ENCODE assay signal across 1 cellular context in the genomic region with DNA sequence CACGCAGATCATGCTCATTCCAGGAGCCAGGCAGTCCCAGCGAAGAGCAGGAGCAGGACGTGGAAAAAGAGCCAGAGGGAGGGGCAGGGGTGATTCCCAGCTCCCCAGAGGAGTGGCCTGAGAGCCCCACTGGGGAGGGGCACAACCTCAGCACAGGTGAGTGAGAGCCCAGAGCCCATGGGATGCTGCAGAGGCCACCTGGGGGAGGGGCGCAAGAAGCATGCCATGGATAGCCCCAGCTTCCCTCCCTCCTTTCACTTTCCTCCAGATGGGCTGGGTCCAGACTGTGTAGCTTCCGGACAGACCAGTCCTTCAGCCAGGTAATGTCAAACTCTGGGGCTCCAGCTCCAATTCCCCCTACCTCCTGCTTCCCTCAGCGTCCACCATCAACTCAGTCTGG.
TF ChIP-seq lines count a peak whose summit lies in the region.

No MANE protein-coding gene starts in this region.

TF ChIP-seq in HepG2, 621 proteins besides CTCF, POLR2A, EP300 and RAD21:
- no peak for TF ChIP-seq NFE2 (CRISPR knock-in tag; IDR thresholded peaks at IDR 0.05)
- TF ChIP-seq SNAPC2 (CRISPR knock-in tag; IDR thresholded peaks at IDR 0.05): no peak
- TF ChIP-seq, protein P1, sequence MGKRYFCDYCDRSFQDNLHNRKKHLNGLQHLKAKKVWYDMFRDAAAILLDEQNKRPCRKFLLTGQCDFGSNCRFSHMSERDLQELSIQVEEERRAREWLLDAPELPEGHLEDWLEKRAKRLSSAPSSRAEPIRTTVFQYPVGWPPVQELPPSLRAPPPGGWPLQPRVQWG (CRISPR knock-in tag; IDR thresholded peaks at IDR 0.05; ENCODE audit: borderline replicate concordance, low read depth): no peak
- TF ChIP-seq, protein P2, sequence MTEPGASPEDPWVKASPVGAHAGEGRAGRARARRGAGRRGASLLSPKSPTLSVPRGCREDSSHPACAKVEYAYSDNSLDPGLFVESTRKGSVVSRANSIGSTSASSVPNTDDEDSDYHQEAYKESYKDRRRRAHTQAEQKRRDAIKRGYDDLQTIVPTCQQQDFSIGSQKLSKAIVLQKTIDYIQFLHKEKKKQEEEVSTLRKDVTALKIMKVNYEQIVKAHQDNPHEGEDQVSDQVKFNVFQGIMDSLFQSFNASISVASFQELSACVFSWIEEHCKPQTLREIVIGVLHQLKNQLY (CRISPR knock-in tag; IDR thresholded peaks at IDR 0.05): no peak
- TF ChIP-seq ZNF12 (CRISPR knock-in tag; IDR thresholded peaks at IDR 0.05): no peak
- TF ChIP-seq CREB1 (IDR thresholded peaks at IDR 0.05): no peak
- TF ChIP-seq CREB1 (CRISPR knock-in tag; IDR thresholded peaks at IDR 0.05): no peak
- TF ChIP-seq, protein P3, sequence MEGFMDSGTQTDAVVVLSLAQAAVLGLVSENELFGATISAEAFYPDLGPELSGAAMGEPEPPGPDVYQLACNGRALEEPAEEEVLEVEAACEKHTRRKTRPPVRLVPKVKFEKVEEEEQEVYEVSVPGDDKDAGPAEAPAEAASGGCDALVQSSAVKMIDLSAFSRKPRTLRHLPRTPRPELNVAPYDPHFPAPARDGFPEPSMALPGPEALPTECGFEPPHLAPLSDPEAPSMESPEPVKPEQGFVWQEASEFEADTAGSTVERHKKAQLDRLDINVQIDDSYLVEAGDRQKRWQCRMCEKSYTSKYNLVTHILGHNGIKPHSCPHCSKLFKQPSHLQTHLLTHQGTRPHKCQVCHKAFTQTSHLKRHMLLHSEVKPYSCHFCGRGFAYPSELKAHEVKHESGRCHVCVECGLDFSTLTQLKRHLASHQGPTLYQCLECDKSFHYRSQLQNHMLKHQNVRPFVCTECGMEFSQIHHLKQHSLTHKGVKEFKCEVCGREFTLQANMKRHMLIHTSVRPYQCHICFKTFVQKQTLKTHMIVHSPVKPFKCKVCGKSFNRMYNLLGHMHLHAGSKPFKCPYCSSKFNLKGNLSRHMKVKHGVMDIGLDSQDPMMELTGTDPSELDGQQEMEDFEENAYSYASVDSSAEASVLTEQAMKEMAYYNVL (CRISPR knock-in tag; IDR thresholded peaks at IDR 0.05; ENCODE audit: borderline replicate concordance): no peak
- TF ChIP-seq SMAD3 (CRISPR knock-in tag; IDR thresholded peaks at IDR 0.05): no peak
- no peak for TF ChIP-seq TAF15 (IDR thresholded peaks at IDR 0.05; ENCODE audit: low read depth, low read length, poor library complexity, severe bottlenecking)
